17 cellular contexts compared by ENCODE assay signal in genomic region chr17:15091825-15092224, GRCh38.
A peak's percentile ranks its signal among the peaks of the same experiment; 100 is the strongest.
DNase-seq lines count a peak whose midpoint lies in the region; ATAC-seq, FAIRE-seq and TF ChIP-seq lines count a peak whose summit lies in the region.
"Had no signal": no experiment of that assay in that cellular context is flagged by ENCODE, and none has a peak within 500 bp of the region (broad histone marks: within the 10 kb centered on the region; RNA-seq: fewer than 3 reads in every experiment).

No MANE protein-coding gene starts in this region.

- no peak overlapping the region for H3K4me2 ChIP-seq in OCI-LY7 (ENCODE audit: low read length)

- H2AFZ ChIP-seq in OCI-LY7 (ENCODE audit: low read length), result no peak overlapping the region

- DNase-seq in right atrium auricular region (ENCODE audit: low spot score) (no peak), left ventricle myocardium superior (no peak), OCI-LY7 (ENCODE audit: low spot score) (peak; percentile 8), epithelial cell of proximal tubule (ENCODE audit: low read depth) (no peak), urothelium cell line (ENCODE audit: low spot score) (peak; percentile 9)
- no peak for DNase-seq in activated T-cell treated with anti-CD3 and anti-CD28 coated beads, Interleukin-2, amount 50 U/mL, for 48 hours
- DNase-seq: activated CD4-positive, alpha-beta T cell treated with anti-CD3 and anti-CD28 coated beads for 48 hours; activated gamma-delta T cell treated with Interleukin-2 at 50 U/mL for 16 hours; NCI-H1417 treated with DMSO at 0.1 percent for 48 hours; pancreas; stimulated activated CD4-positive, alpha-beta T cell treated with anti-CD3 and anti-CD28 coated beads, Interleukin-2, amount 100 ng/mL, for 48 hours; stimulated activated naive CD8-positive, alpha-beta T cell treated with anti-CD3 and anti-CD28 coated beads, Interleukin-15, amount 100 ng/mL, for 72 hours had no signal

- H3K79me2 ChIP-seq in OCI-LY7 (ENCODE audit: insufficient read depth, low read depth, low read length), result no peaks in the 10 kb centered on the region

- ATAC-seq in left ventricle myocardium superior (no peak), HG03432 (IDR thresholded peaks at IDR 0.05; ENCODE audit: unreplicated experiment) (no peak), GM21526 (IDR thresholded peaks at IDR 0.05; ENCODE audit: low FRiP score, unreplicated experiment) (no peak)
- ATAC-seq: stimulated activated naive CD8-positive, alpha-beta T cell treated with anti-CD3 and anti-CD28 coated beads, Interleukin-15, amount 100 ng/mL, for 72 hours had no signal

- no peaks in the 10 kb centered on the region for H3K27me3 ChIP-seq in right atrium auricular region
- H3K27me3 ChIP-seq: pancreas had no signal

- POLR2A ChIA-PET in OCI-LY7 (lab: Charles Lee), result interaction anchor here (0.6 kb wide), 1 partner anchor 220 kb away, joined by 7 read pairs; no protein-coding TSS in a partner anchor

- H3K9me2 ChIP-seq in OCI-LY7 (ENCODE audit: insufficient read depth, low read length), result no peaks in the 10 kb centered on the region

- H3K4me1 ChIP-seq in right atrium auricular region (no peaks in the 10 kb centered on the region), OCI-LY7 (ENCODE audit: insufficient read depth, low read length, poor library complexity, severe bottlenecking) (no peaks in the 10 kb centered on the region)
- H3K4me1 ChIP-seq: pancreas, SJCRH30 had no signal

- H3K36me3 ChIP-seq in right atrium auricular region (no peaks in the 10 kb centered on the region), OCI-LY7 (ENCODE audit: insufficient read depth, low read length) (no peaks in the 10 kb centered on the region)
- H3K36me3 ChIP-seq: pancreas, SJCRH30 had no signal

- H3K27ac ChIP-seq in right atrium auricular region (peak overlapping the region; percentile 40 to 75), OCI-LY7 (ENCODE audit: low read depth, low read length, poor library complexity, severe bottlenecking) (no peak overlapping the region)
- H3K27ac ChIP-seq: pancreas, SJCRH30 had no signal

- no TSS peak for BruUV-seq in OCI-LY7 (replicated peaks; lab: Mats Ljungman, UMichigan)

- H3K4me3 ChIP-seq in right atrium auricular region (no peak overlapping the region), OCI-LY7 (ENCODE audit: low read depth, low read length, poor library complexity, severe bottlenecking) (no peak overlapping the region), epithelial cell of proximal tubule (ENCODE audit: low read depth, low read length) (no peak overlapping the region)
- H3K4me3 ChIP-seq: lung, pancreas, SJCRH30 had no signal

- no peak for TF ChIP-seq CTCF in right atrium auricular region (IDR thresholded peaks at IDR 0.05)
- peak; percentile 69 for TF ChIP-seq CTCF in OCI-LY7 (conservative IDR thresholded peaks at IDR 0.05; ENCODE audit: low read length)
- TF ChIP-seq CTCF in epithelial cell of proximal tubule (conservative IDR thresholded peaks at IDR 0.05; ENCODE audit: low read depth, low read length), result peak; percentile 25

- intact Hi-C loops in left ventricle myocardium superior (cut with micrococcal nuclease), result no loop called here
- intact Hi-C loops in OCI-LY7 (cut with micrococcal nuclease; ENCODE audit: unreplicated experiment), result no loop called here

- no peaks in the 10 kb centered on the region for H4K20me1 ChIP-seq in OCI-LY7 (ENCODE audit: insufficient read depth, low read length)

- peaks cover 0 to 5% of the 10 kb centered on the region in 2 donors for H3K9me3 ChIP-seq in right atrium auricular region
- H3K9me3 ChIP-seq in OCI-LY7 (ENCODE audit: low read length), result no peaks in the 10 kb centered on the region
- H3K9me3 ChIP-seq: pancreas, SJCRH30 had no signal

- no peak for FAIRE-seq in urothelium cell line (lab: Jason Lieb, UNC)
- FAIRE-seq: colon, pancreas had no signal

- CTCF ChIA-PET in OCI-LY7 (lab: Charles Lee; ENCODE audit: unreplicated experiment), result no interaction called here

Comparison
In these comparisons a context has a peak if more than half of its experiments do, and no peak if none do; other contexts are left out.
1. DNase-seq: peak in OCI-LY7 (single experiment) and urothelium cell line (single experiment); none in right atrium auricular region (single experiment), left ventricle myocardium superior (single experiment), epithelial cell of proximal tubule (single experiment) and activated T-cell treated with anti-CD3 and anti-CD28 coated beads, Interleukin-2, amount 50 U/mL, for 48 hours (0 of 2).
2. CTCF ChIP-seq: peak in OCI-LY7 (single experiment) and epithelial cell of proximal tubule (single experiment); none in right atrium auricular region (0 of 2).